Comparison of ENCODE assay signal across 3 cellular contexts in the genomic region with DNA sequence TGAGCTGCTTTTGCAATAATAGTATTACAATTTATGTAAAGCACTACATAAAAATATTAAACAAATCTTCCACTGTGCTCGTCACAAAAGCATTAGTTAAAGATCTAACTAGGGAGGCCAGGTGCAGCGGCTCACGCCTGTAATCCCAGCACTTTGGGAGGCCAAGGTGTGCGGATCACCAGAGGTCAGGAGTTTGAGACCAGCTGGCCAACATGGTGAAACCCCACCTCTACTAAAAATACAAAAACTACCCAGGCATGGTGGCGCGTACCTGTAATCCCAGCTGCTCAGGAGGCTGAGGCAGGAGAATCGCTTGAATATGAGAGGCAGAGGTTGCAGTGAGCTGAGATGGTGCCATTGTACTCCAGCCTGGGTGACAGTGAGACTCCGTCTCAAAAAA. TPM values are rescaled to one million over a fixed set of nuclear protein-coding genes. Genes with fewer than 3 reads are reported as not detected.
"Had no signal": no experiment of that assay in that cellular context is flagged by ENCODE, and none has a peak within 500 bp of the region (broad histone marks: within the 10 kb centered on the region; RNA-seq: fewer than 3 reads in every experiment).

No MANE protein-coding gene starts in this region.

RNA-seq across cellular contexts. Expression of a gene that starts 49.4 kb away (rescaled TPM):
- total RNA-seq: activated CD4-positive, alpha-beta T cell treated with anti-CD3 and anti-CD28 coated beads for 36 hours; activated naive CD4-positive, alpha-beta T cell treated with anti-CD3 and anti-CD28 coated beads for 36 hours; T-cell had no signal
